29 cellular contexts compared by ENCODE assay signal in the genomic region with DNA sequence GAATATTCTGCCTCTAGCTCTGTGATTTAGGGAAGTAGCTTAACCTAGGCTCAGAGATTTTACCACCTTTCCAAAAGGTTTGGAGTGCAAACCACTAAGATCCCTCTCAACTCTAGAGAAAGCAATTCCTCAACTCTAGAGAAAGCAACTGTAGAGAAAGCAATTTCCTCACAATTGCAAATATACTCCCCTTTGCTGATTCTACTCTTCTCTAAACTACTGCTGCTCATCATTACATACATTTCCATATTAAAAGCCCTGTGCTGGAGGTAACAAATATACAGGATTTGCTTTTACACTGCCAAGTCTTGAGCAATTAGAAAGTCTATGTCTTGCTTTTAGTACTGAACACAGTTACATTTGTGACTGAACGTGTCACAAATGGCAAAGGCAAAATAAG.
"Had no signal": no experiment of that assay in that cellular context is flagged by ENCODE, and none has a peak within 500 bp of the region (broad histone marks: within the 10 kb centered on the region; RNA-seq: fewer than 3 reads in every experiment).

No MANE protein-coding gene starts in this region.

- H3K4me3 ChIP-seq: breast epithelium, hepatocyte, left lung, lung, mucosa of descending colon, ovary, smooth muscle cell, uterus had no signal

- DNase-seq: activated CD4-positive, alpha-beta memory T cell treated with anti-CD3 and anti-CD28 coated beads, Interleukin-2, amount 10 ng/mL, durations not matched to agents 7 days and 5 days; activated CD4-positive, alpha-beta T cell treated with anti-CD3 and anti-CD28 coated beads for 1 hour; activated CD4-positive, alpha-beta T cell treated with anti-CD3 and anti-CD28 coated beads, Interleukin-2, amount 10 ng/mL, durations not matched to agents 7 days and 5 days; activated CD8-positive, alpha-beta memory T cell treated with anti-CD3 and anti-CD28 coated beads, Interleukin-2, amount 50 U/mL, for 48 hours; activated naive CD8-positive, alpha-beta T cell treated with anti-CD3 and anti-CD28 coated beads, Interleukin-2, amount 50 U/mL, for 24 hours; activated T-cell treated with anti-CD3 and anti-CD28 coated beads, Interleukin-2, amount 50 U/mL, for 4 hours; amygdala; effector CD4-positive, alpha-beta T cell; kidney glomerular epithelial cell; left lung; mucosa of descending colon; nephron progenitor cell; ovary; retina; stimulated activated CD4-positive, alpha-beta T cell treated with anti-CD3 and anti-CD28 coated beads, Interleukin-1b, Interleukin-23, amount 100 ng/mL, for 48 hours; stimulated activated CD4-positive, alpha-beta T cell treated with anti-CD3 and anti-CD28 coated beads, Interleukin-4, amount 100 ng/mL, for 4 hours; stimulated activated CD8-positive, alpha-beta memory T cell treated with anti-CD3 and anti-CD28 coated beads, Interleukin-4, amount 100 ng/mL, for 48 hours; stimulated activated naive CD8-positive, alpha-beta T cell treated with anti-CD3 and anti-CD28 coated beads, Interleukin-15, amount 100 ng/mL, for 72 hours; substantia nigra; T1000; uterus; WERI-Rb-1 had no signal

- H3K36me3 ChIP-seq: breast epithelium, neutrophil, ovary, uterus, WERI-Rb-1 had no signal

- H3K27me3 ChIP-seq: breast epithelium, hepatocyte, left lung, neutrophil, ovary, uterus had no signal

- FAIRE-seq: frontal cortex had no signal

- H3K4me2 ChIP-seq: hepatocyte, smooth muscle cell had no signal

- ATAC-seq: activated naive CD8-positive, alpha-beta T cell treated with anti-CD3 and anti-CD28 coated beads, Interleukin-2, amount 50 U/mL, for 24 hours; activated T-cell treated with anti-CD3 and anti-CD28 coated beads, Interleukin-2, amount 50 U/mL, for 4 hours; left lung; mucosa of descending colon; stimulated activated memory B cell treated with anti-CD40 and anti-IgM and Interleukin-4, amounts not matched to agents 10 μg/mL and 1 μg/mL and 100 μg/mL, for 72 hours; stimulated activated naive CD8-positive, alpha-beta T cell treated with anti-CD3 and anti-CD28 coated beads, Interleukin-15, amount 100 ng/mL, for 72 hours had no signal

- H3K27ac ChIP-seq: breast epithelium, hepatocyte, left lung, neutrophil, ovary, uterus, WERI-Rb-1 had no signal

- H3K9me3 ChIP-seq: breast epithelium, left lung, mucosa of descending colon, neutrophil, ovary, uterus had no signal

- H3K79me2 ChIP-seq: hepatocyte had no signal

- H2AFZ ChIP-seq: hepatocyte had no signal
